ENCODE assay signal across 12 cellular contexts in genomic region chr21:34579411-34579810, GRCh38. TPM values are rescaled to one million over a fixed set of nuclear protein-coding genes. Genes with fewer than 3 reads are reported as not detected.
DNase-seq lines count a peak whose midpoint lies in the region; ATAC-seq and TF ChIP-seq lines count a peak whose summit lies in the region.
"Had no signal": no experiment of that assay in that cellular context is flagged by ENCODE, and none has a peak within 500 bp of the region (broad histone marks: within the 10 kb centered on the region; RNA-seq: fewer than 3 reads in every experiment).

No MANE protein-coding gene starts in this region.

- H2AFZ ChIP-seq in SK-N-SH (ENCODE audit: low read depth), result no peak overlapping the region

- CTCF ChIA-PET in SK-N-SH (lab: Yijun Ruan, JAX), result interaction anchor here (1.0 to 1.3 kb wide), 2 partner anchors 24 to 212 kb away, joined by 4 to 6 read pairs; no protein-coding TSS in a partner anchor

- WGBS in SK-N-SH (ENCODE audit: low lambda C conversion rate), result 54% methylated on average over 1 of the region's 1 CpG
- 77 to 90% methylated on average over 1 of the region's 1 CpG for WGBS in esophagus, 2 donors
- 89 to 96% methylated on average over 1 of the region's 1 CpG for whole genome bisulfite sequencing in lower leg skin, 2 donors

- peaks cover 2% of the 10 kb centered on the region for H3K4me1 Mint-ChIP-seq in progenitor cell of endocrine pancreas (ENCODE audit: low read depth)

- POLR2A ChIA-PET in SK-N-SH (lab: Yijun Ruan, JAX), result no interaction called here

- H3K79me2 ChIP-seq in SK-N-SH (ENCODE audit: insufficient read depth), result no peaks in the 10 kb centered on the region

- no peak for TF ChIP-seq RAD21 in SK-N-SH (IDR thresholded peaks at IDR 0.05; ENCODE audit: low read length)

- H3K9me3 Mint-ChIP-seq in progenitor cell of endocrine pancreas (ENCODE audit: low read depth), result no peaks in the 10 kb centered on the region

- H3K4me3 ChIP-seq in SK-N-SH (ENCODE audit: low read depth in 2 of 2, low read length in 1 of 2) (no peak overlapping the region), esophagus (ENCODE audit: low read depth in 1 of 2, low read length in 2 of 2) (no peak overlapping the region), lower leg skin (ENCODE audit: low read depth, poor library complexity, severe bottlenecking) (no peak overlapping the region)

- H3K36me3 ChIP-seq in SK-N-SH (replicated peaks in 1 of 2; ENCODE audit: control insufficient read depth in 1 of 2, insufficient read depth in 2 of 2, low read length in 1 of 2) (no peaks in the 10 kb centered on the region), esophagus (ENCODE audit: control insufficient read depth in 2 of 2, insufficient read depth in 2 of 2, low read length in 1 of 2) (no peaks in the 10 kb centered on the region)

- DNase-seq in SK-N-SH (no peak), MV-4-11 (lab: John Stamatoyannopoulos, UW) (peak; percentile 51), renal cortical epithelial cell (ENCODE audit: low read depth) (peak; percentile 61), NCI-H446 (lab: John Stamatoyannopoulos, UW) (no peak), lower leg skin (ENCODE audit: low spot score in 2 of 2) (no peak), progenitor cell of endocrine pancreas (ENCODE audit: low spot score, unreplicated experiment) (no peak)
- DNase-seq: DMS153, NCI-H2029 treated with DMSO at 0.1 percent for 48 hours, T-helper 17 cell had no signal

- H3K27ac ChIP-seq in SK-N-SH (ENCODE audit: low read depth in 2 of 2, low read length in 1 of 2), result peak overlapping the region in 1 of 2 experiments; percentile 8; a peak in 1 of 4 replicates
- peak overlapping the region; percentile 67 to 89 for H3K27ac ChIP-seq in esophagus (ENCODE audit: low read depth in 2 of 2, low read length in 1 of 2)
- H3K27ac ChIP-seq: 22Rv1 had no signal

- no peak overlapping the region for H3K9ac ChIP-seq in SK-N-SH

- H3K9me2 ChIP-seq in SK-N-SH, result no peaks in the 10 kb centered on the region

- H3K27ac Mint-ChIP-seq in progenitor cell of endocrine pancreas, result no peak overlapping the region
- H3K27ac Mint-ChIP-seq: T-helper 17 cell had no signal

- no peak for TF ChIP-seq CTCF in SK-N-SH (IDR thresholded peaks at IDR 0.05)
- TF ChIP-seq CTCF in lower leg skin (IDR thresholded peaks at IDR 0.05), result no peak
- TF ChIP-seq CTCF in progenitor cell of endocrine pancreas (IDR thresholded peaks at IDR 0.05; ENCODE audit: unreplicated experiment), result no peak

- H3K4me3 Mint-ChIP-seq in progenitor cell of endocrine pancreas (ENCODE audit: low read depth), result no peak overlapping the region
- H3K4me3 Mint-ChIP-seq: T-helper 17 cell had no signal

- H3K9me3 ChIP-seq in SK-N-SH (no peaks in the 10 kb centered on the region), esophagus (ENCODE audit: control insufficient read depth in 2 of 2, insufficient read depth in 1 of 2, low read depth in 1 of 2, low read length in 1 of 2) (no peaks in the 10 kb centered on the region)

- H3K36me3 Mint-ChIP-seq in progenitor cell of endocrine pancreas (ENCODE audit: insufficient read depth), result no peaks in the 10 kb centered on the region

- TF ChIP-seq POLR2A in lower leg skin (IDR thresholded peaks at IDR 0.05), result no peak

- no peak overlapping the region for H3K4me2 ChIP-seq in SK-N-SH

- intact Hi-C loops in lower leg skin (cut with DNase I; ENCODE audit: low total_unique reads), result no loop called here

- H3K27me3 ChIP-seq in SK-N-SH (ENCODE audit: insufficient read depth) (no peaks in the 10 kb centered on the region), esophagus (ENCODE audit: control insufficient read depth in 1 of 2, insufficient read depth in 2 of 2, low read length in 2 of 2) (no peaks in the 10 kb centered on the region)

- H3F3A ChIP-seq in SK-N-SH (replicated peaks; ENCODE audit: insufficient read depth), result no peaks in the 10 kb centered on the region

- H4K20me1 ChIP-seq in SK-N-SH (ENCODE audit: insufficient read depth), result no peaks in the 10 kb centered on the region

- no peak for ATAC-seq in SK-N-SH treated with all-trans-retinoic acid at 6 μM for 48 hours
- ATAC-seq: T-helper 17 cell had no signal

- TF ChIP-seq EP300 in SK-N-SH (IDR thresholded peaks at IDR 0.05; ENCODE audit: borderline replicate concordance in 1 of 2, low read depth in 1 of 2, low read length in 1 of 2), result no peak

- H3K4me1 ChIP-seq in SK-N-SH (ENCODE audit: control insufficient read depth in 1 of 2, insufficient read depth in 2 of 2, low read depth in 1 of 2, low read length in 1 of 2) (no peaks in the 10 kb centered on the region; a peak in 1 of 4 replicates), esophagus (ENCODE audit: control insufficient read depth in 2 of 2, insufficient read depth in 2 of 2, low read length in 1 of 2) (peaks cover 9 to 20% of the 10 kb centered on the region in 2 donors)

- no peaks in the 10 kb centered on the region for H3K27me3 Mint-ChIP-seq in progenitor cell of endocrine pancreas
- H3K27me3 Mint-ChIP-seq: T-helper 17 cell had no signal

TF ChIP-seq in SK-N-SH, 30 proteins besides CTCF, POLR2A, EP300 and RAD21:
- TF ChIP-seq IRF3 (IDR thresholded peaks at IDR 0.05; ENCODE audit: low read depth, low read length), result no peak
- TF ChIP-seq MAX (IDR thresholded peaks at IDR 0.05; ENCODE audit: low read depth), result no peak
- no peak for TF ChIP-seq ELF1 (IDR thresholded peaks at IDR 0.05)
- TF ChIP-seq JUND (IDR thresholded peaks at IDR 0.05), result 0 out of 2 replicates have a peak, but pooled peaks have one; percentile 12
- TF ChIP-seq FOSL2 (IDR thresholded peaks at IDR 0.05; ENCODE audit: borderline replicate concordance, low read depth), result peak; percentile 47; the same call in 1 of the 2 replicates
- TF ChIP-seq MXI1 (IDR thresholded peaks at IDR 0.05; ENCODE audit: low read depth, low read length), result no peak
- TF ChIP-seq TEAD4 (IDR thresholded peaks at IDR 0.05; ENCODE audit: borderline replicate concordance, insufficient read depth), result no peak
- TF ChIP-seq EZH2phosphoT487 (IDR thresholded peaks at IDR 0.05; ENCODE audit: borderline replicate concordance, low read depth), result no peak

TF ChIP-seq in SK-N-SH treated with all-trans-retinoic acid at 6 μM for 48 hours, 23 proteins besides CTCF, POLR2A, EP300 and RAD21 (continues in another document):
- TF ChIP-seq CSDC2 (CRISPR knock-in tag; IDR thresholded peaks at IDR 0.05) (no peak), ZC3H10 (CRISPR knock-in tag; IDR thresholded peaks at IDR 0.05) (no peak), PPARA (CRISPR knock-in tag; IDR thresholded peaks at IDR 0.05; ENCODE audit: borderline replicate concordance) (no peak), ESRRG (CRISPR knock-in tag; IDR thresholded peaks at IDR 0.05) (no peak), GLIS3 (CRISPR knock-in tag; IDR thresholded peaks at IDR 0.05) (no peak), CSRNP3 (CRISPR knock-in tag; IDR thresholded peaks at IDR 0.05) (no peak), ZFP30 (CRISPR knock-in tag; IDR thresholded peaks at IDR 0.05) (no peak), RARB (CRISPR knock-in tag; IDR thresholded peaks at IDR 0.05) (no peak), ZNF565 (CRISPR knock-in tag; conservative IDR thresholded peaks at IDR 0.05; ENCODE audit: low read depth) (no peak), ZNF70 (CRISPR knock-in tag; IDR thresholded peaks at IDR 0.05) (no peak), ZFP3 (CRISPR knock-in tag; IDR thresholded peaks at IDR 0.05) (no peak), CREB5 (CRISPR knock-in tag; IDR thresholded peaks at IDR 0.05; ENCODE audit: low read depth) (no peak), PATZ1 (CRISPR knock-in tag; IDR thresholded peaks at IDR 0.05; ENCODE audit: borderline replicate concordance) (no peak), ISL1 (CRISPR knock-in tag; IDR thresholded peaks at IDR 0.05) (no peak)

RNA-seq across cellular contexts. Expression of gene RCAN1, which starts 35.5 kb away (rescaled TPM):
- polyA plus RNA-seq in SK-N-SH (2012; rRNA removed), result 16.7 and 22.0 TPM in 2 replicates
- polyA plus RNA-seq in SK-N-SH (2012; cell fraction: cytosol; rRNA removed), result 20.4 and 26.4 TPM in 2 replicates
- polyA plus RNA-seq in SK-N-SH (2012; cell fraction: nucleus; rRNA removed), result 22.9 and 37.4 TPM in 2 replicates
- 1 to 10 TPM; 6.4 to 9.9 TPM for polyA plus RNA-seq in esophagus
- 82.0 and 113 TPM in 2 replicates for total RNA-seq in renal cortical epithelial cell
- total RNA-seq in lower leg skin, result 10 to 100 TPM; 18.8 to 29.0 (median 19.4) TPM
- total RNA-seq in progenitor cell of endocrine pancreas, result 11.6 and 14.2 TPM in 2 replicates

Comparison
In these comparisons a context has a peak if more than half of its experiments do, and no peak if none do; other contexts are left out.
1. DNase-seq: peak in MV-4-11 (single experiment) and renal cortical epithelial cell (single experiment); none in SK-N-SH (single experiment), NCI-H446 (0 of 2), lower leg skin (0 of 2) and progenitor cell of endocrine pancreas (single experiment).